ENCODE assay signal across 9 cellular contexts in the genomic region with DNA sequence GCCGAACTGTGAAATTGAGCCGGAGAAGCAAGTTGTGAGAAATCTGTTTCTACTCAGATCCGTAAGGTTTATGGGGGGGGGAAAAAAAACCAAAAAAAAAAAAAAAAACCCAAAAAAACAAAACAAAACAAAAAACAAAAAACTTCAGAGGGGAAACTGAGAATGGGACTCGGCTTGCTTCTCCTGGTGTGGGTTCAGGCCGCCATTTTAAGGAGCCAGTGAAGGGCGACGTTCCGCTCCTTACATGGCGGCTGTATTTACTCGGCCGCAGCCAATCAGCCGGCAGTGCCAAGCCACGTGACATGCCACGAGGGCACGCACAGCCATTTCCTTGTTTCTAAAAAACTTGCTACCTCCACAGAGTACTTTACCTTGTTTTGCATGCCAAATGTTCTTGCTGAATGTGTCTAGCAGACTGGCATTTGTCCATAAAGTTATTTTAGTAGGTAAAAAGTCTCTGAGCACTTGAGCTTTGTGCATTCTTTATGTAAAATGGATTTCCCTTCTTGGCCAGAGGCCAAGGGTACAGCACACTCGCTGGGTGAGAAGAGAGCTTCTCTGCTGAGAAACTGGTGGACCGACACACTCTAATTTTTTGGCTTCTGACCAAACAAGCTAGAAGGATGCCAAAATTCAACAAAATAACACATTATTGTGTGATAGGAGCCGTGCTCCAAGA.
DNase-seq lines count a peak whose midpoint lies in the region; ATAC-seq and TF ChIP-seq lines count a peak whose summit lies in the region.
"Had no signal": no experiment of that assay in that cellular context is flagged by ENCODE, and none has a peak within 500 bp of the region (broad histone marks: within the 10 kb centered on the region; RNA-seq: fewer than 3 reads in every experiment).

No MANE protein-coding gene starts in this region.

- H3K27me3 ChIP-seq in endocrine pancreas (ENCODE audit: control insufficient read depth, insufficient read depth, low read length) = no peaks in the 10 kb centered on the region
- no peaks in the 10 kb centered on the region for H3K27me3 ChIP-seq in H7 (ENCODE audit: control insufficient read depth, insufficient read depth, low read length)

- DNase-seq in Calu3 = peak; percentile 87
- DNase-seq in NCI-H446 (lab: John Stamatoyannopoulos, UW) = peak; percentile 99 to 100
- peak; percentile 38 to 60 for DNase-seq in mesothelial cell of epicardium (ENCODE audit: low spot score in 2 of 2, unreplicated experiment in 2 of 2)
- no peak for DNase-seq in H7
- no peak for DNase-seq in NCI-H146 treated with DMSO at 0.1 percent for 48 hours (lab: John Stamatoyannopoulos, UW; ENCODE audit: unreplicated experiment)
- DNase-seq in activated naive CD4-positive, alpha-beta T cell treated with anti-CD3 and anti-CD28 coated beads, Interleukin-2, amount 50 U/mL, for 16 hours = no peak
- no peak for DNase-seq in T-helper 17 cell

- no peaks in the 10 kb centered on the region for H3K27me3 Mint-ChIP-seq in Calu3 (ENCODE audit: unreplicated experiment)
- no peaks in the 10 kb centered on the region for H3K27me3 Mint-ChIP-seq in mesothelial cell of epicardium (ENCODE audit: low read depth)
- H3K27me3 Mint-ChIP-seq in T-helper 17 cell = no peaks in the 10 kb centered on the region
- H3K27me3 Mint-ChIP-seq: stimulated activated naive CD8-positive, alpha-beta T cell treated with anti-CD3 and anti-CD28 coated beads, Interleukin-15, Interleukin-2, amounts not matched to agents 100 ng/mL and 50 ng/mL, for 24 hours had no signal

- H3K9me3 Mint-ChIP-seq in Calu3 (ENCODE audit: low read depth, unreplicated experiment) = no peaks in the 10 kb centered on the region
- H3K9me3 Mint-ChIP-seq in mesothelial cell of epicardium = no peaks in the 10 kb centered on the region
- H3K9me3 Mint-ChIP-seq: stimulated activated naive CD8-positive, alpha-beta T cell treated with anti-CD3 and anti-CD28 coated beads, Interleukin-15, Interleukin-2, amounts not matched to agents 100 ng/mL and 50 ng/mL, for 24 hours had no signal

- CTCF ChIA-PET in Calu3 (lab: Charles Lee) = no interaction called here

- H3K36me3 ChIP-seq in endocrine pancreas (ENCODE audit: control insufficient read depth, insufficient read depth, low read length) (no peaks in the 10 kb centered on the region), H7 (replicated peaks; ENCODE audit: control insufficient read depth, insufficient read depth, low read length) (no peaks in the 10 kb centered on the region)

- TF ChIP-seq CTCF in Calu3 (IDR thresholded peaks at IDR 0.05; ENCODE audit: unreplicated experiment) (no peak), mesothelial cell of epicardium (IDR thresholded peaks at IDR 0.05; ENCODE audit: unreplicated experiment) (no peak)

- H3K27ac Mint-ChIP-seq in Calu3 (ENCODE audit: unreplicated experiment) (peak overlapping the region; percentile 93), mesothelial cell of epicardium (peak overlapping the region; percentile 91), T-helper 17 cell (no peak overlapping the region)
- H3K27ac Mint-ChIP-seq: stimulated activated naive CD8-positive, alpha-beta T cell treated with anti-CD3 and anti-CD28 coated beads, Interleukin-15, Interleukin-2, amounts not matched to agents 100 ng/mL and 50 ng/mL, for 24 hours had no signal

- H3K4me3 ChIP-seq in endocrine pancreas (ENCODE audit: control insufficient read depth, insufficient read depth, low read length) (peak overlapping the region; percentile 97), H7 (ENCODE audit: insufficient read depth, low read depth, low read length) (no peak overlapping the region)

- no peaks in the 10 kb centered on the region for H3K9me3 ChIP-seq in endocrine pancreas (ENCODE audit: control insufficient read depth, low read length)
- no peaks in the 10 kb centered on the region for H3K9me3 ChIP-seq in T-helper 17 cell (ENCODE audit: control insufficient read depth, low read length, poor library complexity, severe bottlenecking)

- H3K9ac ChIP-seq in endocrine pancreas (ENCODE audit: control insufficient read depth, insufficient read depth, low read length) = peak overlapping the region; percentile 48

- no TSS peak for BruUV-seq in Calu3 (replicated peaks; lab: Mats Ljungman, UMichigan)

- H3K4me3 Mint-ChIP-seq in Calu3 (ENCODE audit: low read depth, unreplicated experiment) (peak overlapping the region; percentile 60), mesothelial cell of epicardium (peak overlapping the region; percentile 53), T-helper 17 cell (no peak overlapping the region)
- H3K4me3 Mint-ChIP-seq: stimulated activated naive CD8-positive, alpha-beta T cell treated with anti-CD3 and anti-CD28 coated beads, Interleukin-15, Interleukin-2, amounts not matched to agents 100 ng/mL and 50 ng/mL, for 24 hours had no signal

- peaks cover 7% of the 10 kb centered on the region for H3K36me3 Mint-ChIP-seq in Calu3 (ENCODE audit: insufficient read depth, unreplicated experiment)
- no peaks in the 10 kb centered on the region for H3K36me3 Mint-ChIP-seq in mesothelial cell of epicardium
- no peaks in the 10 kb centered on the region for H3K36me3 Mint-ChIP-seq in T-helper 17 cell (ENCODE audit: low read depth)

- no peaks in the 10 kb centered on the region for H3K4me1 ChIP-seq in endocrine pancreas (ENCODE audit: control insufficient read depth, insufficient read depth, low read length)

- H3K4me1 Mint-ChIP-seq in Calu3 (ENCODE audit: low read depth, unreplicated experiment) = peaks cover 18% of the 10 kb centered on the region
- H3K4me1 Mint-ChIP-seq in mesothelial cell of epicardium = peaks cover 79% of the 10 kb centered on the region
- peaks cover 2% of the 10 kb centered on the region for H3K4me1 Mint-ChIP-seq in T-helper 17 cell

- no peak for ATAC-seq in T-helper 17 cell

- intact Hi-C loops in Calu3 (cut with micrococcal nuclease; ENCODE audit: unreplicated experiment) = no loop called here

Comparison
In these comparisons a context has a peak if more than half of its experiments do, and no peak if none do; other contexts are left out.
1. DNase-seq: peak in Calu3 (single experiment), NCI-H446 (2 of 2) and mesothelial cell of epicardium (2 of 2); none in H7 (single experiment), NCI-H146 treated with DMSO at 0.1 percent for 48 hours (single experiment), activated naive CD4-positive, alpha-beta T cell treated with anti-CD3 and anti-CD28 coated beads, Interleukin-2, amount 50 U/mL, for 16 hours (single experiment) and T-helper 17 cell (0 of 3).